ENCODE assay signal across 8 cellular contexts in the genomic region with DNA sequence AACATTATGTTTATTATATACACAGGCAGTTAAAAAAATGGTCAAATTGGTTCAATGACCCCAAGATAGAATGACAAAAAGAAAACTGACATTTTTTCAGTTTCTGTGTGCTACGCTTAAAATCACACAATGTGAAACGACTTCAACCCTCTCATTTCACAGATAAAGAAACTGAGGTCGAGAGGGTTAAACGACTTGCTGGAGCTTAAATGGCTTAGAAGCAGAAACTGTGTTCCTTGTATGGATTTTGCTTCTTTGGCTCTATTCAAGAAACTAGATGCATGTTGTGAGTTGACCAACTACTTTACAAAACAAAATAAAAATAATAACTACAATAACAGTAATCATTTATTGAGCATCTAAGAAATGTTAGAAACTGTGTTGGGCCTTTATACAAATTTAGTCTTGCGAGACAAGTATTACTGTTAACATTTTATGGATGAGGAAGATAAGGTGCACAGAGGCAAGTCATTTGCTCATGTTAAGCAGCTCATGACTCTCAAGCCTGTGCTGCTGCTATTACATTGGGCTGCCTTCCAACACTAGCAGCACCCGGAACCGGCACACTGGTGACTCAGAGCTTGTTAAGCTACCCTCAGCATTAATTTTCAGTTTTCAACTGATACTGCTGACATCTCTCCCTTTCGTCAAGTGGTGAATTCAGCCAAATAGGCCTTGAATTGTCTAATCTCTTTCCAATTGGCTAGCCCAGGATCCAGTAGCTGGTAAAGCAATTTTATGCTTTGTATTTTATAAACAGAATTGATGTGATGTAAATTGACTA.
DNase-seq lines count a peak whose midpoint lies in the region; ATAC-seq and TF ChIP-seq lines count a peak whose summit lies in the region.

No MANE protein-coding gene starts in this region.

- H3K9me3 ChIP-seq in testis (no peaks in the 10 kb centered on the region), endodermal cell (ENCODE audit: control insufficient read depth, low read length) (no peaks in the 10 kb centered on the region)

- H3K27ac Mint-ChIP-seq in endodermal cell: no peak overlapping the region

- DNase-seq in SHP77 (lab: John Stamatoyannopoulos, UW) (peak; percentile 67 to 78), cardiac septum (ENCODE audit: low spot score) (peak; percentile 76), testis (peak; percentile 34), cerebellar nuclear complex (lab: John Stamatoyannopoulos, UW) (no peak), endodermal cell (no peak)
- no peak for DNase-seq in stimulated activated CD4-positive, alpha-beta T cell treated with anti-CD3 and anti-CD28 coated beads, Interleukin-4, amount 100 ng/mL, for 1 hour

- H3K4me3 ChIP-seq in testis (no peak overlapping the region), endodermal cell (ENCODE audit: low read length) (no peak overlapping the region)

- ATAC-seq in HG02798 (IDR thresholded peaks at IDR 0.05; ENCODE audit: poor library complexity, unreplicated experiment): peak; percentile 59
- ATAC-seq in HG03460 (IDR thresholded peaks at IDR 0.05; ENCODE audit: unreplicated experiment): no peak

- H3K9ac ChIP-seq in endodermal cell (ENCODE audit: extremely low read depth, low read length, poor library complexity, severe bottlenecking): no peak overlapping the region

- no peaks in the 10 kb centered on the region for H3K4me1 Mint-ChIP-seq in endodermal cell

- no peaks in the 10 kb centered on the region for H3K27me3 Mint-ChIP-seq in endodermal cell (ENCODE audit: insufficient read depth)

- intact Hi-C loops in cardiac septum (cut with DNase I) (no loop called here), testis (cut with DNase I; ENCODE audit: low total_unique reads) (no loop called here)

- 73% methylated on average over 8 of the region's 8 CpGs for WGBS in testis, 2 donors
- WGBS in endodermal cell (ENCODE audit: insufficient coverage in 1 of 2, insufficient read length in 1 of 2), 2 experiments: 96 to 100% methylated on average over 7 to 8 of the region's 8 CpGs

- no peaks in the 10 kb centered on the region for H3K4me1 ChIP-seq in testis
- no peaks in the 10 kb centered on the region for H3K4me1 ChIP-seq in endodermal cell (ENCODE audit: control insufficient read depth, insufficient read depth, low read length)

- H3K36me3 ChIP-seq in testis (ENCODE audit: low read depth, missing control alignments) (no peaks in the 10 kb centered on the region), endodermal cell (ENCODE audit: control insufficient read depth, insufficient read depth, low read length) (no peaks in the 10 kb centered on the region)

- no peaks in the 10 kb centered on the region for H3K27me3 ChIP-seq in testis
- no peaks in the 10 kb centered on the region for H3K27me3 ChIP-seq in endodermal cell (ENCODE audit: control insufficient read depth, insufficient read depth, low read length, poor library complexity, severe bottlenecking)

- H3K36me3 Mint-ChIP-seq in endodermal cell (ENCODE audit: low read depth): no peaks in the 10 kb centered on the region

- H3K9me3 Mint-ChIP-seq in endodermal cell: no peaks in the 10 kb centered on the region

- no peak for TF ChIP-seq CTCF in testis (IDR thresholded peaks at IDR 0.05)
- TF ChIP-seq CTCF in endodermal cell (conservative IDR thresholded peaks at IDR 0.05): no peak

- TF ChIP-seq POLR2A in testis (IDR thresholded peaks at IDR 0.05): no peak

- no peak overlapping the region for H3K4me3 Mint-ChIP-seq in endodermal cell

- H3K27ac ChIP-seq in testis (no peak overlapping the region), endodermal cell (ENCODE audit: low read depth, low read length) (no peak overlapping the region)

Comparison
In these comparisons a context has a peak if more than half of its experiments do, and no peak if none do; other contexts are left out.
1. DNase-seq: peak in SHP77 (2 of 2), cardiac septum (single experiment) and testis (single experiment); none in cerebellar nuclear complex (0 of 2), stimulated activated CD4-positive, alpha-beta T cell treated with anti-CD3 and anti-CD28 coated beads, Interleukin-4, amount 100 ng/mL, for 1 hour (single experiment) and endodermal cell (single experiment).